ENCODE assay signal across 13 cellular contexts in the genomic region with DNA sequence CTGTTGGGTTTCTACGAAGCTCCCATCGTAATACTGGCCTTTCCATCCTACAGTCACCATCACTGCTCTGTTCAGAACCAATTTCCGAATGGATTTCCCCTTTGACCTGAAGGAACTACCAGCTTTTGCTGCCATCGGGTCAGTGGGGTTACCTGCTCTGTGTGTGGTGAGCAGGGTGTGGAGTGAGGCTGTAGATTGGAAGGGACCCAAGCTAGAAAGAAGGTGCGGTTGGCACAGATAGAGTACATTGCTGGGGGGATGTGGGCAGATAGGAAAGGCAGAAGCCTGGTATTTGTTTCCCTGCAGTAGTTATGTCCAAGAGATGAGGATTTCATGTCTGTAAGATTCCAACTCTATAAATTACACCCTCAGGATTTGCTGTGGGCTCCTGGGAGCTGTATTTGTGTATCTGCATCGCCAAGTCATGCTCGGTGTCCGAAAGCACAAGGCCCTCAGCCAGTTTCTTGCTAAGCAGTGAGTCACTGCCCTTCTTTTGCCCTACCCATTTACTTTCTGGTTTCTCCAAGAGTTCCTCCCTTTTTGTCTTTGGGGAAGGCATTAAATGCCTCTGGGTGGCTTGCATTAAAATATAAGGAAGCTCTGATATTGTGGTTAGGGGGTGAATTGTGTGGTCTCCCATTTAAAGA. TPM values are rescaled to one million over a fixed set of nuclear protein-coding genes. Genes with fewer than 3 reads are reported as not detected.
DNase-seq lines count a peak whose midpoint lies in the region; ATAC-seq and TF ChIP-seq lines count a peak whose summit lies in the region.
"Had no signal": no experiment of that assay in that cellular context is flagged by ENCODE, and none has a peak within 500 bp of the region (broad histone marks: within the 10 kb centered on the region; RNA-seq: fewer than 3 reads in every experiment).

No MANE protein-coding gene starts in this region.

- H3K9me3 ChIP-seq in uterus = no peaks in the 10 kb centered on the region

- no peak for TF ChIP-seq POLR2A in uterus (IDR thresholded peaks at IDR 0.05)

- H3K4me3 ChIP-seq in uterus = no peak overlapping the region

- H3K27me3 ChIP-seq in uterus = no peaks in the 10 kb centered on the region

- no peaks in the 10 kb centered on the region for H3K4me1 ChIP-seq in uterus

- H3K36me3 ChIP-seq in uterus = no peaks in the 10 kb centered on the region

- peak overlapping the region; percentile 62 to 75 for H3K27ac ChIP-seq in uterus

- no peak for TF ChIP-seq CTCF in uterus (IDR thresholded peaks at IDR 0.05)

- DNase-seq in SIG-M5 treated with dmso at 0.1 percent for 504 hours (lab: John Stamatoyannopoulos, UW; ENCODE audit: unreplicated experiment) (peak; percentile 21), SIG-M5 (lab: John Stamatoyannopoulos, UW) (no peak), amniotic epithelial cell (ENCODE audit: low read depth) (peak; percentile 78), islet precursor cell (peak; percentile 36), uterus (peak; percentile 61 to 76), SK-N-DZ (ENCODE audit: low spot score) (no peak), activated gamma-delta T cell treated with Interleukin-2 at 50 U/mL for 16 hours (no peak)
- DNase-seq: 8988T; effector memory CD4-positive, alpha-beta T cell; kidney; NCI-H774; retina had no signal

- no peak for ATAC-seq in GM18861 (IDR thresholded peaks at IDR 0.05; ENCODE audit: unreplicated experiment)

- intact Hi-C loops in uterus (cut with DNase I; ENCODE audit: low total_unique reads) = no loop called here

RNA-seq across cellular contexts. Expression of a gene that starts 15.4 kb away (rescaled TPM):
- total RNA-seq in uterus = under 1 TPM in 2 of 4 donors, not detected in 2; 0.21 to 0.30 TPM
- polyA plus RNA-seq in SK-N-DZ (2014; cell fraction: cytosol; rRNA removed) = 0.49 and 0.70 TPM in 2 replicates
- 0.19 and 0.21 TPM in 2 replicates for polyA plus RNA-seq in SK-N-DZ (2014; cell fraction: nucleus; rRNA removed)

RNA-seq across cellular contexts. Expression of a gene that starts 31.2 kb away (rescaled TPM):
- total RNA-seq in uterus = 10 to 100 TPM in 1 of 4 donors, 1 to 10 TPM in 3; 1.2 to 10.6 (median 6.5) TPM
- 12.0 and 14.0 TPM in 2 replicates for polyA plus RNA-seq in SK-N-DZ (2014; cell fraction: cytosol; rRNA removed)
- 9.8 and 11.6 TPM in 2 replicates for polyA plus RNA-seq in SK-N-DZ (2014; cell fraction: nucleus; rRNA removed)

RNA-seq across cellular contexts. Expression of a gene that starts 43.2 kb away (rescaled TPM):
- total RNA-seq in uterus = 10 to 100 TPM in 3 of 4 donors, 1 to 10 TPM in 1; 4.1 to 32.2 (median 24.5) TPM
- 9.4 and 9.9 TPM in 2 replicates for polyA plus RNA-seq in SK-N-DZ (2014; cell fraction: cytosol; rRNA removed)
- polyA plus RNA-seq in SK-N-DZ (2014; cell fraction: nucleus; rRNA removed) = 13.1 and 18.8 TPM in 2 replicates

RNA-seq across cellular contexts. Expression of a gene that starts 46.5 kb away (rescaled TPM):
- 10 to 100 TPM in 1 of 4 donors, 1 to 10 TPM in 1, not detected in 2; 2.2 to 11.1 TPM for total RNA-seq in uterus
- polyA plus RNA-seq in SK-N-DZ (2014; cell fraction: cytosol; rRNA removed) = 0.12 and 0.27 TPM in 2 replicates
- polyA plus RNA-seq in SK-N-DZ (2014; cell fraction: nucleus; rRNA removed) = 0.13 TPM in 1 of 2 replicates, not detected in the other

RNA-seq across cellular contexts. Expression of a gene that starts 49.8 kb away (rescaled TPM):
- total RNA-seq in uterus = 100 to 1,000 TPM in 2 of 4 donors, 10 to 100 TPM in 2; 46.0 to 494 (median 95.9) TPM
- 10.1 and 11.9 TPM in 2 replicates for polyA plus RNA-seq in SK-N-DZ (2014; cell fraction: cytosol; rRNA removed)
- polyA plus RNA-seq in SK-N-DZ (2014; cell fraction: nucleus; rRNA removed) = 12.2 and 19.2 TPM in 2 replicates

Comparison
In these comparisons a context has a peak if more than half of its experiments do, and no peak if none do; other contexts are left out.
1. DNase-seq: peak in SIG-M5 treated with dmso at 0.1 percent for 504 hours (single experiment), amniotic epithelial cell (single experiment), islet precursor cell (single experiment) and uterus (2 of 2); none in SIG-M5 (single experiment), SK-N-DZ (single experiment) and activated gamma-delta T cell treated with Interleukin-2 at 50 U/mL for 16 hours (single experiment).